Comparison of ENCODE assay signal across 15 cellular contexts in the genomic region with DNA sequence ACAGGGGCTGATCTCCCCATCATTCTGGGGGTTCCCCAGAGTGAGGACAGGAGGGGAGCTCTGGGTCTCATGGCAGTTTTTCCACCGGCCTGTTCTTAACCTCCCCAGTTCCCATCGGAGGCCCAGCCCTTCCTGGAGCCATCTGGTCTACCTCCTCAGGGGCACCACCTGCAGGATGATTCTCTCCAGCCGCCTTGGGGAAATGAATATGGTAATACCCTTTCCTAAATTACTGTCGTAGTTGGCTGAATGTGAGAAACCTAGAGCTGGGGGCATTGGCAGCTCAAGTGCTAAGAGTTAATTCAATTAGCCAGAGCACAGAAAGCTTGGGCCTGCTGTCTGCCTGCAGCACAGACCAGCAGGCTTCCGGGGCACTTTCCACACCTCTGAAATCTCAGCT.
A peak's percentile ranks its signal among the peaks of the same experiment; 100 is the strongest.
DNase-seq lines count a peak whose midpoint lies in the region; ATAC-seq and TF ChIP-seq lines count a peak whose summit lies in the region.
"Had no signal": no experiment of that assay in that cellular context is flagged by ENCODE, and none has a peak within 500 bp of the region (broad histone marks: within the 10 kb centered on the region; RNA-seq: fewer than 3 reads in every experiment).

No MANE protein-coding gene starts in this region.

- TF ChIP-seq CTCF in HFFc6 (IDR thresholded peaks at IDR 0.05), result peak; percentile 17; the same call in 1 of the 2 replicates
- no peak for TF ChIP-seq CTCF in colonic mucosa (IDR thresholded peaks at IDR 0.05)

- no peaks in the 10 kb centered on the region for H3K4me1 Mint-ChIP-seq in HFFc6 (ENCODE audit: low read depth)
- H3K4me1 Mint-ChIP-seq: activated CD4-positive, alpha-beta T cell treated with anti-CD3 and anti-CD28 coated beads, Interleukin-2, amount 10 ng/mL, durations not matched to agents 24 days and 14 days had no signal

- no peak overlapping the region for H3K9ac ChIP-seq in colonic mucosa (ENCODE audit: low read depth in 2 of 2, low read length in 2 of 2)

- H3K9me3 ChIP-seq in colonic mucosa, result no peaks in the 10 kb centered on the region

- no peaks in the 10 kb centered on the region for H3K4me1 ChIP-seq in colonic mucosa
- H3K4me1 ChIP-seq: Peyer's patch had no signal

- H3K36me3 ChIP-seq in colonic mucosa, result no peaks in the 10 kb centered on the region
- H3K36me3 ChIP-seq: Peyer's patch had no signal

- DNase-seq in DMS 273 (lab: John Stamatoyannopoulos, UW; ENCODE audit: unreplicated experiment) (peak; percentile 76), DMS 273 treated with DMSO at 0.1 percent for 48 hours (lab: John Stamatoyannopoulos, UW) (no peak), HFFc6 (no peak), SHP77 treated with DMSO at 0.1 percent for 48 hours (lab: John Stamatoyannopoulos, UW) (peak; percentile 13), iPS-NIHi7 (ENCODE audit: extremely low spot score) (peak; percentile 92), colonic mucosa (no peak)
- DNase-seq: activated CD4-positive, alpha-beta T cell treated with anti-CD3 and anti-CD28 coated beads, Interleukin-2, amount 10 ng/mL, durations not matched to agents 24 days and 14 days; activated T-cell treated with anti-CD3 and anti-CD28 coated beads, Interleukin-2, amount 50 U/mL, for 24 hours; CD4-positive, CD25-positive, alpha-beta regulatory T cell; T-helper 2 cell had no signal

- H3K4me3 Mint-ChIP-seq in HFFc6, result no peak overlapping the region
- H3K4me3 Mint-ChIP-seq: activated CD4-positive, alpha-beta T cell treated with anti-CD3 and anti-CD28 coated beads, Interleukin-2, amount 10 ng/mL, durations not matched to agents 24 days and 14 days; activated T-cell treated with anti-CD3 and anti-CD28 coated beads, Interleukin-2, amount 50 U/mL, for 24 hours; CD4-positive, CD25-positive, alpha-beta regulatory T cell had no signal

- no peak overlapping the region for H3K4me3 ChIP-seq in colonic mucosa
- H3K4me3 ChIP-seq: coronary artery, Peyer's patch had no signal

- no peak overlapping the region for H3K27ac Mint-ChIP-seq in HFFc6
- H3K27ac Mint-ChIP-seq: activated CD4-positive, alpha-beta T cell treated with anti-CD3 and anti-CD28 coated beads, Interleukin-2, amount 10 ng/mL, durations not matched to agents 24 days and 14 days; activated T-cell treated with anti-CD3 and anti-CD28 coated beads, Interleukin-2, amount 50 U/mL, for 24 hours; CD4-positive, CD25-positive, alpha-beta regulatory T cell had no signal

- no peak overlapping the region for H3K27ac ChIP-seq in colonic mucosa
- H3K27ac ChIP-seq: 22Rv1, coronary artery, Peyer's patch had no signal

- no peaks in the 10 kb centered on the region for H3K9me3 Mint-ChIP-seq in HFFc6
- H3K9me3 Mint-ChIP-seq: activated CD4-positive, alpha-beta T cell treated with anti-CD3 and anti-CD28 coated beads, Interleukin-2, amount 10 ng/mL, durations not matched to agents 24 days and 14 days had no signal

- no peaks in the 10 kb centered on the region for H3K36me3 Mint-ChIP-seq in HFFc6 (ENCODE audit: low read depth)
- H3K36me3 Mint-ChIP-seq: CD4-positive, CD25-positive, alpha-beta regulatory T cell had no signal

- H3K27me3 ChIP-seq in colonic mucosa, result no peaks in the 10 kb centered on the region
- H3K27me3 ChIP-seq: Peyer's patch had no signal

- H3K27me3 Mint-ChIP-seq in HFFc6 (ENCODE audit: insufficient read depth), result peaks cover 35% of the 10 kb centered on the region

- intact Hi-C loops in colonic mucosa (cut with DNase I), result no loop called here

- ATAC-seq in GM19023 (IDR thresholded peaks at IDR 0.05; ENCODE audit: unreplicated experiment) (no peak), HG03439 (IDR thresholded peaks at IDR 0.05; ENCODE audit: unreplicated experiment) (no peak)

Comparison
In these comparisons a context has a peak if more than half of its experiments do, and no peak if none do; other contexts are left out.
1. DNase-seq: peak in DMS 273 (single experiment), SHP77 treated with DMSO at 0.1 percent for 48 hours (single experiment) and iPS-NIHi7 (single experiment); none in DMS 273 treated with DMSO at 0.1 percent for 48 hours (single experiment), HFFc6 (single experiment) and colonic mucosa (single experiment).